ENCODE assay signal across 30 cellular contexts in the genomic region with DNA sequence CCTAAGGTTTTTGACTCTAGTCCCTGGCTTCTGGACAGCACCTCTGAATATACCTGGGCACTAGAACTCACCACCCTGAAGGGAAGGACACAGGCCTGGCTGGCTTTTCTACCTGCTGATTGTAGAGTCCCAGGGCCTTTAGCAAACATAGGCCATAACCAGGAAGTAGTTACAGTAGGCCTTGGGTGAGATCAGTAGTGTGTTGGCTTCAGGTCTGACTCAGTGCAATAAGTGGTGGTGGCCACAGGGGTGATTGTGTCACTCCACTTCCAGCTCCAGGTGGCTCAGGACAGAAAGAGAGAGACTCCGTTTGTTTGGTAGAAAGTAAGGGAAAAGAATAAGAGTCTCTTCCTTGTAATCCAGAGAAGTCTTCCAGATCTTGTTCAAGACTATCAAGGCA.
DNase-seq lines count a peak whose midpoint lies in the region; ATAC-seq, FAIRE-seq and TF ChIP-seq lines count a peak whose summit lies in the region.
"Had no signal": no experiment of that assay in that cellular context is flagged by ENCODE, and none has a peak within 500 bp of the region (broad histone marks: within the 10 kb centered on the region; RNA-seq: fewer than 3 reads in every experiment).

No MANE protein-coding gene starts in this region.

- H3K27me3 ChIP-seq in small intestine (ENCODE audit: control insufficient read depth in 2 of 2, insufficient read depth in 2 of 2, low read length in 2 of 2) (no peaks in the 10 kb centered on the region), WERI-Rb-1 (ENCODE audit: insufficient read depth, low read depth, severe bottlenecking) (no peaks in the 10 kb centered on the region)
- H3K27me3 ChIP-seq: BLaER1 treated with 17β-estradiol and CSF1 and Interleukin-3, amounts not matched to agents 10 nM and 100 nM had no signal

- WGBS in small intestine, 3 donors = 90 to 94% (median 94%) methylated on average over 1 of the region's 1 CpG

- no peak overlapping the region for H3K27ac Mint-ChIP-seq in activated CD8-positive, alpha-beta memory T cell treated with anti-CD3 and anti-CD28 coated beads, Interleukin-2, amount 10 ng/mL, durations not matched to agents 7 days and 5 days
- H3K27ac Mint-ChIP-seq: activated naive CD8-positive, alpha-beta T cell; activated T-cell treated with anti-CD3 and anti-CD28 coated beads, Interleukin-2, amount 50 U/mL, for 24 hours; nephron; T-helper 1 cell treated with Interleukin-12 subunit alpha and Interleukin-12 subunit beta and Interleukin-4 antibody, amounts not matched to agents 30 μg/mL and 1 μg/mL, for 36 hours had no signal

- no peaks in the 10 kb centered on the region for H3K9me3 Mint-ChIP-seq in activated CD8-positive, alpha-beta memory T cell treated with anti-CD3 and anti-CD28 coated beads, Interleukin-2, amount 10 ng/mL, durations not matched to agents 7 days and 5 days (ENCODE audit: low read depth)
- H3K9me3 Mint-ChIP-seq: T-helper 1 cell treated with Interleukin-12 subunit alpha and Interleukin-12 subunit beta and Interleukin-4 antibody, amounts not matched to agents 30 μg/mL and 1 μg/mL, for 36 hours had no signal

- CTCF ChIA-PET in activated CD8-positive, alpha-beta memory T cell treated with anti-CD3 and anti-CD28 coated beads, Interleukin-2, amount 10 ng/mL, durations not matched to agents 7 days and 5 days (lab: Charles Lee) = interaction anchor here (1.0 kb wide), 1 partner anchor 171 kb away, joined by 4 read pairs; no protein-coding TSS in a partner anchor

- no peaks in the 10 kb centered on the region for H3K4me1 ChIP-seq in small intestine (ENCODE audit: control insufficient read depth in 2 of 2, insufficient read depth in 1 of 2, low read depth in 1 of 2, low read length in 1 of 2)
- H3K4me1 ChIP-seq: HAP-1 had no signal

- TF ChIP-seq POLR2A in NB4 (IDR thresholded peaks at IDR 0.05; ENCODE audit: extremely low read depth, insufficient read length) = no peak

- ATAC-seq in activated CD8-positive, alpha-beta memory T cell treated with anti-CD3 and anti-CD28 coated beads, Interleukin-2, amount 10 ng/mL, durations not matched to agents 7 days and 5 days = peak; percentile 65
- ATAC-seq in esophagus mucosa = peak; percentile 81
- ATAC-seq: A549 had no signal

- peaks cover 3% of the 10 kb centered on the region for H3K36me3 Mint-ChIP-seq in activated CD8-positive, alpha-beta memory T cell treated with anti-CD3 and anti-CD28 coated beads, Interleukin-2, amount 10 ng/mL, durations not matched to agents 7 days and 5 days
- H3K36me3 Mint-ChIP-seq: activated naive CD8-positive, alpha-beta T cell had no signal

- H3K27ac ChIP-seq in small intestine (ENCODE audit: low read depth in 1 of 2, low read length in 1 of 2) (no peak overlapping the region), WERI-Rb-1 (no peak overlapping the region)
- H3K27ac ChIP-seq: A549; BLaER1 treated with 17β-estradiol and CSF1 and Interleukin-3, amounts not matched to agents 10 nM and 100 nM; brain microvascular endothelial cell; coronary artery; KMS-11; VCaP had no signal

- H3K36me3 ChIP-seq in small intestine (ENCODE audit: control insufficient read depth in 2 of 2, insufficient read depth in 2 of 2, low read length in 2 of 2) = no peaks in the 10 kb centered on the region
- H3K36me3 ChIP-seq in WERI-Rb-1 = no peaks in the 10 kb centered on the region
- H3K36me3 ChIP-seq: BLaER1 treated with 17β-estradiol and CSF1 and Interleukin-3, amounts not matched to agents 10 nM and 100 nM; brain microvascular endothelial cell; HAP-1 had no signal

- FAIRE-seq in small intestine (lab: Jason Lieb, UNC) = no peak
- FAIRE-seq: A549, D721Med, GM12892, kidney had no signal

- H3K9me3 ChIP-seq in small intestine (ENCODE audit: control insufficient read depth, low read depth) (no peaks in the 10 kb centered on the region), WERI-Rb-1 (ENCODE audit: severe bottlenecking) (peaks cover 11% of the 10 kb centered on the region)
- H3K9me3 ChIP-seq: A549, HAP-1 had no signal

- H3K4me3 Mint-ChIP-seq in activated CD8-positive, alpha-beta memory T cell treated with anti-CD3 and anti-CD28 coated beads, Interleukin-2, amount 10 ng/mL, durations not matched to agents 7 days and 5 days = no peak overlapping the region
- H3K4me3 Mint-ChIP-seq: activated naive CD8-positive, alpha-beta T cell; activated T-cell treated with anti-CD3 and anti-CD28 coated beads, Interleukin-2, amount 50 U/mL, for 24 hours; nephron; T-helper 1 cell treated with Interleukin-12 subunit alpha and Interleukin-12 subunit beta and Interleukin-4 antibody, amounts not matched to agents 30 μg/mL and 1 μg/mL, for 36 hours had no signal

- no peak overlapping the region for H3K4me3 ChIP-seq in NB4 (ENCODE audit: low read depth, low read length)
- H3K4me3 ChIP-seq in small intestine (ENCODE audit: low read depth in 1 of 2, low read length in 2 of 2) = no peak overlapping the region
- no peak overlapping the region for H3K4me3 ChIP-seq in WERI-Rb-1 (ENCODE audit: low read depth, low read length)
- H3K4me3 ChIP-seq: A549; BLaER1 treated with 17β-estradiol and CSF1 and Interleukin-3, amounts not matched to agents 10 nM and 100 nM; coronary artery; HAP-1 had no signal

- TF ChIP-seq CTCF in NB4 (IDR thresholded peaks at IDR 0.05; ENCODE audit: low read depth, low read length) (no peak), WERI-Rb-1 (IDR thresholded peaks at IDR 0.05; ENCODE audit: low read depth, low read length) (no peak)

- peaks cover 35% of the 10 kb centered on the region for H3K27me3 Mint-ChIP-seq in activated CD8-positive, alpha-beta memory T cell treated with anti-CD3 and anti-CD28 coated beads, Interleukin-2, amount 10 ng/mL, durations not matched to agents 7 days and 5 days

- DNase-seq in activated CD8-positive, alpha-beta memory T cell treated with anti-CD3 and anti-CD28 coated beads, Interleukin-2, amount 10 ng/mL, durations not matched to agents 7 days and 5 days = no peak
- no peak for DNase-seq in activated CD8-positive, alpha-beta memory T cell treated with anti-CD3 and anti-CD28 coated beads, Interleukin-2, amount 50 U/mL, for 48 hours
- DNase-seq in NB4 (ENCODE audit: low read depth) = peak; percentile 25
- peak; percentile 39 for DNase-seq in small intestine
- no peak for DNase-seq in WERI-Rb-1
- DNase-seq in hepatic stellate cell (ENCODE audit: low spot score) = no peak
- DNase-seq in medulla oblongata (ENCODE audit: extremely low spot score) = no peak
- DNase-seq: activated CD4-positive, alpha-beta T cell treated with anti-CD3 and anti-CD28 coated beads, Interleukin-2, amount 50 U/mL, for 48 hours; activated T-cell treated with anti-CD3 and anti-CD28 coated beads, Interleukin-2, amount 50 U/mL, for 24 hours; brain microvascular endothelial cell; GF-D8; hippocampal formation; kidney; mesendoderm; NCI-H1105; NCI-H69; SHP77 treated with DMSO at 0.1 percent for 48 hours; stimulated activated CD4-positive, alpha-beta T cell treated with anti-CD3 and anti-CD28 coated beads, Interleukin-2, amount 100 ng/mL, for 24 hours had no signal

- H3K4me1 Mint-ChIP-seq in activated CD8-positive, alpha-beta memory T cell treated with anti-CD3 and anti-CD28 coated beads, Interleukin-2, amount 10 ng/mL, durations not matched to agents 7 days and 5 days = no peaks in the 10 kb centered on the region
- H3K4me1 Mint-ChIP-seq: nephron had no signal

Comparison
In these comparisons a context has a peak if more than half of its experiments do, and no peak if none do; other contexts are left out.
1. DNase-seq: peak in NB4 (single experiment) and small intestine (single experiment); none in activated CD8-positive, alpha-beta memory T cell treated with anti-CD3 and anti-CD28 coated beads, Interleukin-2, amount 10 ng/mL, durations not matched to agents 7 days and 5 days (single experiment), activated CD8-positive, alpha-beta memory T cell treated with anti-CD3 and anti-CD28 coated beads, Interleukin-2, amount 50 U/mL, for 48 hours (single experiment), WERI-Rb-1 (single experiment), hepatic stellate cell (single experiment) and medulla oblongata (single experiment).